Comparison of ENCODE assay signal across 1 cellular context in the genomic region with DNA sequence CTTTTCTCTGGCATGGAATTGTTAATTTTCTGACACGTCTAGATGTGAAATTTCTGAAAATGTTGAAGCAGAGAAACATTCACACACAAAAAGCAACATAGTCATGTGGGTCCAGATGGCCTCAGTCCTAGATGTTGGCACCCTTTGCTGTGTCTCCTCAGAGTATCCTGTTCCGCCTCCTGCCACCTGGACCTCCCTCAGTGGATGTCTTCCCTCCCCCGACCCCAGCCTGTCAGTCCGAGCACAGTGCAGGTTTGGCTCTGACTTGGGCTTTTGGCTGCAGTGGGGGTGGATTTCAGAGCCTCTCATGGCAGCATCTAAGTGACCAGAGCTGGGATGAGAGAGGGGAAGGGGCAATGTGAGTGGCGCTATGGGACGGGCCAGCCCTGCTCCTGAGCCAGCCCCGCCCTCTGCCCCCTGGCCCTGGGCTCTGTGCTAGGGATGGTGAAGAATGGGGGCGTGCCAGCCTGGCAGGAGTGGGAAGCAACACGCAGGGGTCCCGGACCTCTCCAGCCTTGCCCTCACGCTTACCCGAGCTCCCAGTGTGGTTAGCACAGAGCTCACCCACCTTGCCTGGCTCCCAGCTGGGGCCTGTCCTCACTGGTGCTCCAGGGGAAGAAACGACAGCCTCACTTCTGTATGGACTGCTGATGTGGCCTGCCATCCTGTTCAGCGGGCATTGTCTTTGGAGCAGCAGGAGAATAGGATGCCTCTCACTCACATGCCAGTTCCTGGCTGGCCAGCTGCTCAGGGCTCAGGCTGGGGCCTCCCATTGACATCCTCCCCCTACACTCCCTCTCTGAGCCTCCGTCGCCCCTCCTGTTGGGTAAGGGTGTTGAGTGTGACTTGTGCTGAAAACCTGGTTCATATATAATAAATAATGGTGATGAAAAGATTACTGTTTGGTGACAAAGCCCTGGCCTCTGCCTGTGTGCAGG.
TF ChIP-seq lines count a peak whose summit lies in the region.

No MANE protein-coding gene starts in this region.

TF ChIP-seq in HCT116, 20 proteins besides CTCF, POLR2A, EP300 and RAD21 (continued from another document):
- TF ChIP-seq CEBPB (IDR thresholded peaks at IDR 0.05; ENCODE audit: low read depth): no peak
